In the genomic region with DNA sequence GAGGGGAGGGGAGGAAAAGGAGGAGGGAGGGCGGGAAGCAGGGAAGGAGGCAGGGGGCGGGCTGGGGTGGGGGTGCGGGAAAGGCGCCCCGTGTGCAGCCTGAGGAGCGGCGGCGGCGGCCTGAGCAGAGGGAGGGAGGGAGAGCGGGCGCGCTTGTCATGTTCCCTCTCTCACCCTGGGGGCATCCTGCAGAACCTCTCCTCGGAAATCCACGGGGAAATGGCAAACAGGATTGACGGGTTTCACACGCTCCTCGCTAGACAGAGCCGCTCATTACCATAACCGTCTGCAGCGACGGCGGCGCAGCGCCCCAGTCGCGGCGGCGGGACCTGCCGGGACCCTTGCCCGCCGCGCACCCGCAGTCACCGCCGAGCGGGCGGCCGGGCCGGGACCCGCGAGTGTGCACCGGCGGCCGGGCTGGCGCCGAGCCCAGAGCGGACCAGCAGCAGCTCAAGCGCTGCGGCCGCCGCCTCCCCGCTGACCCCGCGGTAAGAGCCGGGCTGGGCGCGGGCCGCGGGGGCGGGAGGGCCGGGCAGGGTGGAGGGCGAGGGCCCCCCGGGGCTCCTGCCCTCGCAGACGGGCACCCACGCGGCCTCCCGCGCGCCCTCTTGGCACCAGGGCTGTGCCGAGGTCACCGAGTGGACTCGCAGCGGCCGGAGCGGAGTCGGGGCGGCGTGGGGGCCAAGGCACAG, we compare ENCODE assay signal across 8 cellular contexts. TPM values are rescaled to one million over a fixed set of nuclear protein-coding genes. Genes with fewer than 3 reads are reported as not detected.
A peak's percentile ranks its signal among the peaks of the same experiment; 100 is the strongest.
DNase-seq lines count a peak whose midpoint lies in the region; ATAC-seq and TF ChIP-seq lines count a peak whose summit lies in the region.

A gene (plus strand): TSS at position 273 of the 692 bp plus-strand sequence. CDS start 5,165 bp downstream, outside the sequence.

- intact Hi-C loops in activated T-helper 1 cell treated with anti-CD3 and anti-CD28 coated beads, Interleukin-12 subunit alpha, Interleukin-12 subunit beta, Interleukin-2, Interleukin-4 antibody, amounts not matched to agents 30 ng/mL and 10 ng/mL and 1 ng/mL, durations not matched to agents 14 hours and 24 hours and 36 hours (cut with micrococcal nuclease) = loop anchor here (2.0 to 10.0 kb wide), 3 partner anchors 14 to 172 kb away; a partner anchor contains a TSS
- intact Hi-C loops in Right ventricle myocardium superior (cut with DNase I) = no loop called here

- H3K36me3 Mint-ChIP-seq in activated T-helper 1 cell treated with anti-CD3 and anti-CD28 coated beads, Interleukin-12 subunit alpha, Interleukin-12 subunit beta, Interleukin-2, Interleukin-4 antibody, amounts not matched to agents 30 ng/mL and 10 ng/mL and 1 ng/mL, durations not matched to agents 14 hours and 24 hours and 36 hours (ENCODE audit: low read depth) = peaks cover 2% of the 10 kb centered on the region

- peak within 1 kb of the TSS; percentile 57 for H3K27ac Mint-ChIP-seq in activated T-helper 1 cell treated with anti-CD3 and anti-CD28 coated beads, Interleukin-12 subunit alpha, Interleukin-12 subunit beta, Interleukin-2, Interleukin-4 antibody, amounts not matched to agents 30 ng/mL and 10 ng/mL and 1 ng/mL, durations not matched to agents 14 hours and 24 hours and 36 hours

- H3K27me3 Mint-ChIP-seq in activated T-helper 1 cell treated with anti-CD3 and anti-CD28 coated beads, Interleukin-12 subunit alpha, Interleukin-12 subunit beta, Interleukin-2, Interleukin-4 antibody, amounts not matched to agents 30 ng/mL and 10 ng/mL and 1 ng/mL, durations not matched to agents 14 hours and 24 hours and 36 hours (ENCODE audit: insufficient read depth) = peaks cover 46% of the 10 kb centered on the region

- DNase-seq in Caki2 (ENCODE audit: low read depth) (peak; percentile 31), NCI-H1048 (lab: John Stamatoyannopoulos, UW) (peak; percentile 99), Right ventricle myocardium superior (peak; percentile 61), omental fat pad (ENCODE audit: low spot score) (no peak), KG1 (lab: John Stamatoyannopoulos, UW) (no peak), NCI-H446 treated with DMSO at 0.1 percent for 48 hours (lab: John Stamatoyannopoulos, UW) (no peak), HuH-7.5 (ENCODE audit: low spot score) (no peak)
- DNase-seq in activated T-helper 1 cell treated with anti-CD3 and anti-CD28 coated beads, Interleukin-12 subunit alpha, Interleukin-12 subunit beta, Interleukin-2, Interleukin-4 antibody, amounts not matched to agents 30 ng/mL and 10 ng/mL and 1 ng/mL, durations not matched to agents 14 hours and 24 hours and 36 hours (ENCODE audit: low spot score) = no peak

- TF ChIP-seq CTCF in omental fat pad (IDR thresholded peaks at IDR 0.05) = no peak

- peak; percentile 11 for ATAC-seq in Right ventricle myocardium superior (ENCODE audit: poor library complexity)
- peak; percentile 26 for ATAC-seq in omental fat pad (ENCODE audit: low FRiP score)

- in situ Hi-C loops in Caki2 (cut with HindIII; ENCODE audit: low pct_unique_long_range_greater_than_20kb, low sequenced_read_pairs) = no loop called here

- peak within 1 kb of the TSS; percentile 58 for H3K4me3 Mint-ChIP-seq in activated T-helper 1 cell treated with anti-CD3 and anti-CD28 coated beads, Interleukin-12 subunit alpha, Interleukin-12 subunit beta, Interleukin-2, Interleukin-4 antibody, amounts not matched to agents 30 ng/mL and 10 ng/mL and 1 ng/mL, durations not matched to agents 14 hours and 24 hours and 36 hours

- peaks cover 6% of the 10 kb centered on the region for H3K4me1 Mint-ChIP-seq in activated T-helper 1 cell treated with anti-CD3 and anti-CD28 coated beads, Interleukin-12 subunit alpha, Interleukin-12 subunit beta, Interleukin-2, Interleukin-4 antibody, amounts not matched to agents 30 ng/mL and 10 ng/mL and 1 ng/mL, durations not matched to agents 14 hours and 24 hours and 36 hours (ENCODE audit: low read depth)

- no peaks in the 10 kb centered on the region for H3K9me3 Mint-ChIP-seq in activated T-helper 1 cell treated with anti-CD3 and anti-CD28 coated beads, Interleukin-12 subunit alpha, Interleukin-12 subunit beta, Interleukin-2, Interleukin-4 antibody, amounts not matched to agents 30 ng/mL and 10 ng/mL and 1 ng/mL, durations not matched to agents 14 hours and 24 hours and 36 hours

RNA-seq across cellular contexts. Expression of the gene that starts here (rescaled TPM):
- 0.95 and 1.1 TPM in 2 replicates for total RNA-seq in Caki2 (2014; rRNA removed; shearing (Covaris generic); ENCODE audit: low replicate concordance)
- total RNA-seq in activated T-helper 1 cell treated with anti-CD3 and anti-CD28 coated beads, Interleukin-12 subunit alpha, Interleukin-12 subunit beta, Interleukin-2, Interleukin-4 antibody, amounts not matched to agents 30 ng/mL and 10 ng/mL and 1 ng/mL, durations not matched to agents 14 hours and 24 hours and 36 hours = not detected in 2 replicates
- total RNA-seq in Right ventricle myocardium superior (4.7 TPM), omental fat pad (1 to 10 TPM in 2 of 4 donors, under 1 TPM in 2; 0.36 to 2.7 (median 1.5) TPM)

Comparison
In these comparisons a context has a peak if more than half of its experiments do, and no peak if none do; other contexts are left out.
1. DNase-seq: peak in Caki2 (single experiment), NCI-H1048 (single experiment) and Right ventricle myocardium superior (single experiment); none in activated T-helper 1 cell treated with anti-CD3 and anti-CD28 coated beads, Interleukin-12 subunit alpha, Interleukin-12 subunit beta, Interleukin-2, Interleukin-4 antibody, amounts not matched to agents 30 ng/mL and 10 ng/mL and 1 ng/mL, durations not matched to agents 14 hours and 24 hours and 36 hours (single experiment), omental fat pad (single experiment), KG1 (single experiment), NCI-H446 treated with DMSO at 0.1 percent for 48 hours (single experiment) and HuH-7.5 (single experiment).